In genomic region chr1:116494351-116494692, GRCh38 we compare ENCODE assay signal across 1 cellular context.
A peak's percentile ranks its signal among the peaks of the same experiment; 100 is the strongest.
TF ChIP-seq lines count a peak whose summit lies in the region.

No MANE protein-coding gene starts in this region.

TF ChIP-seq in HepG2, 621 proteins besides CTCF, POLR2A, EP300 and RAD21 (continued from another document and continues in another):
- TF ChIP-seq MTA1 (CRISPR knock-in tag; IDR thresholded peaks at IDR 0.05; ENCODE audit: borderline replicate concordance) = no peak
- TF ChIP-seq SNRNP70 (IDR thresholded peaks at IDR 0.05; ENCODE audit: low read depth, low read length) = no peak
- TF ChIP-seq, protein P1, sequence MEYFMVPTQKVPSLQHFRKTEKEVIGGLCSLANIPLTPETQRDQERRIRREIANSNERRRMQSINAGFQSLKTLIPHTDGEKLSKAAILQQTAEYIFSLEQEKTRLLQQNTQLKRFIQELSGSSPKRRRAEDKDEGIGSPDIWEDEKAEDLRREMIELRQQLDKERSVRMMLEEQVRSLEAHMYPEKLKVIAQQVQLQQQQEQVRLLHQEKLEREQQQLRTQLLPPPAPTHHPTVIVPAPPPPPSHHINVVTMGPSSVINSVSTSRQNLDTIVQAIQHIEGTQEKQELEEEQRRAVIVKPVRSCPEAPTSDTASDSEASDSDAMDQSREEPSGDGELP (IDR thresholded peaks at IDR 0.05; ENCODE audit: borderline replicate concordance, low read depth) = no peak
- no peak for TF ChIP-seq KLF9 (CRISPR knock-in tag; IDR thresholded peaks at IDR 0.05; ENCODE audit: low read depth)
- TF ChIP-seq, protein P2, sequence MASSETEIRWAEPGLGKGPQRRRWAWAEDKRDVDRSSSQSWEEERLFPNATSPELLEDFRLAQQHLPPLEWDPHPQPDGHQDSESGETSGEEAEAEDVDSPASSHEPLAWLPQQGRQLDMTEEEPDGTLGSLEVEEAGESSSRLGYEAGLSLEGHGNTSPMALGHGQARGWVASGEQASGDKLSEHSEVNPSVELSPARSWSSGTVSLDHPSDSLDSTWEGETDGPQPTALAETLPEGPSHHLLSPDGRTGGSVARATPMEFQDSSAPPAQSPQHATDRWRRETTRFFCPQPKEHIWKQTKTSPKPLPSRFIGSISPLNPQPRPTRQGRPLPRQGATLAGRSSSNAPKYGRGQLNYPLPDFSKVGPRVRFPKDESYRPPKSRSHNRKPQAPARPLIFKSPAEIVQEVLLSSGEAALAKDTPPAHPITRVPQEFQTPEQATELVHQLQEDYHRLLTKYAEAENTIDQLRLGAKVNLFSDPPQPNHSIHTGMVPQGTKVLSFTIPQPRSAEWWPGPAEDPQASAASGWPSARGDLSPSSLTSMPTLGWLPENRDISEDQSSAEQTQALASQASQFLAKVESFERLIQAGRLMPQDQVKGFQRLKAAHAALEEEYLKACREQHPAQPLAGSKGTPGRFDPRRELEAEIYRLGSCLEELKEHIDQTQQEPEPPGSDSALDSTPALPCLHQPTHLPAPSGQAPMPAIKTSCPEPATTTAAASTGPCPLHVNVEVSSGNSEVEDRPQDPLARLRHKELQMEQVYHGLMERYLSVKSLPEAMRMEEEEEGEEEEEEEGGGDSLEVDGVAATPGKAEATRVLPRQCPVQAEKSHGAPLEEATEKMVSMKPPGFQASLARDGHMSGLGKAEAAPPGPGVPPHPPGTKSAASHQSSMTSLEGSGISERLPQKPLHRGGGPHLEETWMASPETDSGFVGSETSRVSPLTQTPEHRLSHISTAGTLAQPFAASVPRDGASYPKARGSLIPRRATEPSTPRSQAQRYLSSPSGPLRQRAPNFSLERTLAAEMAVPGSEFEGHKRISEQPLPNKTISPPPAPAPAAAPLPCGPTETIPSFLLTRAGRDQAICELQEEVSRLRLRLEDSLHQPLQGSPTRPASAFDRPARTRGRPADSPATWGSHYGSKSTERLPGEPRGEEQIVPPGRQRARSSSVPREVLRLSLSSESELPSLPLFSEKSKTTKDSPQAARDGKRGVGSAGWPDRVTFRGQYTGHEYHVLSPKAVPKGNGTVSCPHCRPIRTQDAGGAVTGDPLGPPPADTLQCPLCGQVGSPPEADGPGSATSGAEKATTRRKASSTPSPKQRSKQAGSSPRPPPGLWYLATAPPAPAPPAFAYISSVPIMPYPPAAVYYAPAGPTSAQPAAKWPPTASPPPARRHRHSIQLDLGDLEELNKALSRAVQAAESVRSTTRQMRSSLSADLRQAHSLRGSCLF (CRISPR knock-in tag; IDR thresholded peaks at IDR 0.05; ENCODE audit: borderline replicate concordance) = no peak
- TF ChIP-seq, protein P3, sequence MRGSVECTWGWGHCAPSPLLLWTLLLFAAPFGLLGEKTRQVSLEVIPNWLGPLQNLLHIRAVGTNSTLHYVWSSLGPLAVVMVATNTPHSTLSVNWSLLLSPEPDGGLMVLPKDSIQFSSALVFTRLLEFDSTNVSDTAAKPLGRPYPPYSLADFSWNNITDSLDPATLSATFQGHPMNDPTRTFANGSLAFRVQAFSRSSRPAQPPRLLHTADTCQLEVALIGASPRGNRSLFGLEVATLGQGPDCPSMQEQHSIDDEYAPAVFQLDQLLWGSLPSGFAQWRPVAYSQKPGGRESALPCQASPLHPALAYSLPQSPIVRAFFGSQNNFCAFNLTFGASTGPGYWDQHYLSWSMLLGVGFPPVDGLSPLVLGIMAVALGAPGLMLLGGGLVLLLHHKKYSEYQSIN (CRISPR knock-in tag; IDR thresholded peaks at IDR 0.05; ENCODE audit: borderline replicate concordance) = no peak
- no peak for TF ChIP-seq ZNF20 (CRISPR knock-in tag; IDR thresholded peaks at IDR 0.05)
- no peak for TF ChIP-seq SRSF4 (IDR thresholded peaks at IDR 0.05; ENCODE audit: low read depth, low read length, poor library complexity, severe bottlenecking)
- no peak for TF ChIP-seq HDAC2 (CRISPR knock-in tag; IDR thresholded peaks at IDR 0.05)
- TF ChIP-seq GTF2F1 (IDR thresholded peaks at IDR 0.05; ENCODE audit: low read length) = no peak
- TF ChIP-seq GATAD1 (CRISPR knock-in tag; IDR thresholded peaks at IDR 0.05) = 0 out of 2 replicates have a peak, but pooled peaks have one; percentile 9
- TF ChIP-seq CCDC6 (CRISPR knock-in tag; IDR thresholded peaks at IDR 0.05) = no peak
- TF ChIP-seq IRF2 (CRISPR knock-in tag; IDR thresholded peaks at IDR 0.05) = no peak
- no peak for TF ChIP-seq NFRKB (IDR thresholded peaks at IDR 0.05)
- no peak for TF ChIP-seq HHEX (CRISPR knock-in tag; IDR thresholded peaks at IDR 0.05)
- no peak for TF ChIP-seq ZFP90 (CRISPR knock-in tag; IDR thresholded peaks at IDR 0.05; ENCODE audit: borderline replicate concordance)
- TF ChIP-seq, protein P4, sequence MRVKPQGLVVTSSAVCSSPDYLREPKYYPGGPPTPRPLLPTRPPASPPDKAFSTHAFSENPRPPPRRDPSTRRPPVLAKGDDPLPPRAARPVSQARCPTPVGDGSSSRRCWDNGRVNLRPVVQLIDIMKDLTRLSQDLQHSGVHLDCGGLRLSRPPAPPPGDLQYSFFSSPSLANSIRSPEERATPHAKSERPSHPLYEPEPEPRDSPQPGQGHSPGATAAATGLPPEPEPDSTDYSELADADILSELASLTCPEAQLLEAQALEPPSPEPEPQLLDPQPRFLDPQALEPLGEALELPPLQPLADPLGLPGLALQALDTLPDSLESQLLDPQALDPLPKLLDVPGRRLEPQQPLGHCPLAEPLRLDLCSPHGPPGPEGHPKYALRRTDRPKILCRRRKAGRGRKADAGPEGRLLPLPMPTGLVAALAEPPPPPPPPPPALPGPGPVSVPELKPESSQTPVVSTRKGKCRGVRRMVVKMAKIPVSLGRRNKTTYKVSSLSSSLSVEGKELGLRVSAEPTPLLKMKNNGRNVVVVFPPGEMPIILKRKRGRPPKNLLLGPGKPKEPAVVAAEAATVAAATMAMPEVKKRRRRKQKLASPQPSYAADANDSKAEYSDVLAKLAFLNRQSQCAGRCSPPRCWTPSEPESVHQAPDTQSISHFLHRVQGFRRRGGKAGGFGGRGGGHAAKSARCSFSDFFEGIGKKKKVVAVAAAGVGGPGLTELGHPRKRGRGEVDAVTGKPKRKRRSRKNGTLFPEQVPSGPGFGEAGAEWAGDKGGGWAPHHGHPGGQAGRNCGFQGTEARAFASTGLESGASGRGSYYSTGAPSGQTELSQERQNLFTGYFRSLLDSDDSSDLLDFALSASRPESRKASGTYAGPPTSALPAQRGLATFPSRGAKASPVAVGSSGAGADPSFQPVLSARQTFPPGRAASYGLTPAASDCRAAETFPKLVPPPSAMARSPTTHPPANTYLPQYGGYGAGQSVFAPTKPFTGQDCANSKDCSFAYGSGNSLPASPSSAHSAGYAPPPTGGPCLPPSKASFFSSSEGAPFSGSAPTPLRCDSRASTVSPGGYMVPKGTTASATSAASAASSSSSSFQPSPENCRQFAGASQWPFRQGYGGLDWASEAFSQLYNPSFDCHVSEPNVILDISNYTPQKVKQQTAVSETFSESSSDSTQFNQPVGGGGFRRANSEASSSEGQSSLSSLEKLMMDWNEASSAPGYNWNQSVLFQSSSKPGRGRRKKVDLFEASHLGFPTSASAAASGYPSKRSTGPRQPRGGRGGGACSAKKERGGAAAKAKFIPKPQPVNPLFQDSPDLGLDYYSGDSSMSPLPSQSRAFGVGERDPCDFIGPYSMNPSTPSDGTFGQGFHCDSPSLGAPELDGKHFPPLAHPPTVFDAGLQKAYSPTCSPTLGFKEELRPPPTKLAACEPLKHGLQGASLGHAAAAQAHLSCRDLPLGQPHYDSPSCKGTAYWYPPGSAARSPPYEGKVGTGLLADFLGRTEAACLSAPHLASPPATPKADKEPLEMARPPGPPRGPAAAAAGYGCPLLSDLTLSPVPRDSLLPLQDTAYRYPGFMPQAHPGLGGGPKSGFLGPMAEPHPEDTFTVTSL (CRISPR knock-in tag; IDR thresholded peaks at IDR 0.05; ENCODE audit: borderline replicate concordance) = no peak
- no peak for TF ChIP-seq ZNF556 (CRISPR knock-in tag; IDR thresholded peaks at IDR 0.05; ENCODE audit: borderline replicate concordance)
- no peak for TF ChIP-seq ZNF546 (CRISPR knock-in tag; conservative IDR thresholded peaks at IDR 0.05)
- no peak for TF ChIP-seq HES4 (CRISPR knock-in tag; IDR thresholded peaks at IDR 0.05; ENCODE audit: borderline replicate concordance)
- TF ChIP-seq SOX5 (CRISPR knock-in tag; IDR thresholded peaks at IDR 0.05; ENCODE audit: borderline replicate concordance) = no peak
- TF ChIP-seq ZNF543 (CRISPR knock-in tag; IDR thresholded peaks at IDR 0.05) = no peak
- no peak for TF ChIP-seq ZNF326 (CRISPR knock-in tag; IDR thresholded peaks at IDR 0.05; ENCODE audit: borderline replicate concordance)
- TF ChIP-seq REST (IDR thresholded peaks at IDR 0.05; ENCODE audit: borderline replicate concordance in 1 of 2, low read depth in 1 of 2, low read length in 2 of 2) = no peak
- no peak for TF ChIP-seq ZNF33B (CRISPR knock-in tag; IDR thresholded peaks at IDR 0.05)
- TF ChIP-seq KLF6 (CRISPR knock-in tag; IDR thresholded peaks at IDR 0.05) = no peak
- TF ChIP-seq ZNF143 (CRISPR knock-in tag; IDR thresholded peaks at IDR 0.05) = no peak
- TF ChIP-seq HOXD1 (CRISPR knock-in tag; IDR thresholded peaks at IDR 0.05) = no peak
- TF ChIP-seq ZNF335 (CRISPR knock-in tag; IDR thresholded peaks at IDR 0.05) = no peak; the same call in 1 of the 2 replicates
- no peak for TF ChIP-seq SMC3 (IDR thresholded peaks at IDR 0.05; ENCODE audit: low read length)
- TF ChIP-seq PCBP1 (IDR thresholded peaks at IDR 0.05; ENCODE audit: borderline replicate concordance, low read depth, low read length) = no peak
- TF ChIP-seq, protein P5, sequence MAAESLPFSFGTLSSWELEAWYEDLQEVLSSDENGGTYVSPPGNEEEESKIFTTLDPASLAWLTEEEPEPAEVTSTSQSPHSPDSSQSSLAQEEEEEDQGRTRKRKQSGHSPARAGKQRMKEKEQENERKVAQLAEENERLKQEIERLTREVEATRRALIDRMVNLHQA (CRISPR knock-in tag; IDR thresholded peaks at IDR 0.05) = no peak
- no peak for TF ChIP-seq ZMAT3 (CRISPR knock-in tag; conservative IDR thresholded peaks at IDR 0.05)
- no peak for TF ChIP-seq ZBTB46 (CRISPR knock-in tag; IDR thresholded peaks at IDR 0.05; ENCODE audit: borderline replicate concordance)
- no peak for TF ChIP-seq NR2F1 (CRISPR knock-in tag; IDR thresholded peaks at IDR 0.05)
- TF ChIP-seq, protein P6, sequence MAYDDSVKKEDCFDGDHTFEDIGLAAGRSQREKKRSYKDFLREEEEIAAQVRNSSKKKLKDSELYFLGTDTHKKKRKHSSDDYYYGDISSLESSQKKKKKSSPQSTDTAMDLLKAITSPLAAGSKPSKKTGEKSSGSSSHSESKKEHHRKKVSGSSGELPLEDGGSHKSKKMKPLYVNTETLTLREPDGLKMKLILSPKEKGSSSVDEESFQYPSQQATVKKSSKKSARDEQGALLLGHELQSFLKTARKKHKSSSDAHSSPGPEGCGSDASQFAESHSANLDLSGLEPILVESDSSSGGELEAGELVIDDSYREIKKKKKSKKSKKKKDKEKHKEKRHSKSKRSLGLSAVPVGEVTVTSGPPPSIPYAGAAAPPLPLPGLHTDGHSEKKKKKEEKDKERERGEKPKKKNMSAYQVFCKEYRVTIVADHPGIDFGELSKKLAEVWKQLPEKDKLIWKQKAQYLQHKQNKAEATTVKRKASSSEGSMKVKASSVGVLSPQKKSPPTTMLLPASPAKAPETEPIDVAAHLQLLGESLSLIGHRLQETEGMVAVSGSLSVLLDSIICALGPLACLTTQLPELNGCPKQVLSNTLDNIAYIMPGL (CRISPR knock-in tag; IDR thresholded peaks at IDR 0.05; ENCODE audit: borderline replicate concordance in 1 of 2, low read depth in 1 of 2) = no peak
- TF ChIP-seq ZNF841 (CRISPR knock-in tag; IDR thresholded peaks at IDR 0.05; ENCODE audit: borderline replicate concordance) = no peak
- no peak for TF ChIP-seq ZNF180 (CRISPR knock-in tag; IDR thresholded peaks at IDR 0.05; ENCODE audit: borderline replicate concordance, low read depth)
- TF ChIP-seq ZNF317 (CRISPR knock-in tag; IDR thresholded peaks at IDR 0.05) = no peak
